26 cellular contexts compared by ENCODE assay signal in the genomic region with DNA sequence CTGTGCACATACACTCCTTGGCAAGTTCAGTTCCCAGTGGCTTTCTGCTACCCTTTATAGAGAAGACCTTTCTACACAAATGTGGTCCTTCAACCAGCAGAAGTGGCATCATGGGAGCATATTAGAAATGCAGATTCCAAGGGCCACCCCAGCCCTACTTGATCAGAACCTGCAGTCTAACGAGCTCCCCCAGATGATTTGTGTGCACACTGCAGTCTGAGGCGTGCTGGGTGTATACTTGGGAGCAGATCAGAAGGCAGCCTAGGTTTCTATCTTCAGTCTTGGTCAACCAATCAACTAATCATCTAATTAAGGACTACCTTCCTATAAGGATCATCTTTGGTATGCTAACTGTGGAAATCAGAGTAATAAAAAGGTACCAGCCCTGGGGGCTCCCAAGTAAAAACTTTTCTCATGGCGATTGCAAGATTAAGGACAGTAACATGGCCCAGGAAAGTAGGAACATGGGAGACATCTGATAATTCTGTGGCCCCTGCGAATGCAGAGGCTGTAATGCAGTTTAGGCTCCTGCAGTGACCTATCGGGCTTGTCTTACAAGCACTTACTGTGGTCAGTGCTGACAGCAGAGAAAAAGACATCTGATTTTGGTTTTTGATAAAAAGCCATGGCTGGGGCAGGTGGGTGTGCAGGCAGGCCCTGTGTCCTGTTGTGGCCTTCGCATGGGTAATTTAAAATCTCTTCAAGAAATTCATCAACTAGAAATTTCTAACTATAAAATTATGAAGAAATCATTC. TPM values are rescaled to one million over a fixed set of nuclear protein-coding genes. Genes with fewer than 3 reads are reported as not detected.
DNase-seq lines count a peak whose midpoint lies in the region; ATAC-seq and TF ChIP-seq lines count a peak whose summit lies in the region.
"Had no signal": no experiment of that assay in that cellular context is flagged by ENCODE, and none has a peak within 500 bp of the region (broad histone marks: within the 10 kb centered on the region; RNA-seq: fewer than 3 reads in every experiment).

No MANE protein-coding gene starts in this region.

- H3K4me3 ChIP-seq in gastroesophageal sphincter (no peak overlapping the region), subcutaneous abdominal adipose tissue (ENCODE audit: low read depth in 1 of 5, low read length in 5 of 5) (no peak overlapping the region)
- H3K4me3 ChIP-seq: body of pancreas, coronary artery, MG63, PC-9 had no signal

- no peaks in the 10 kb centered on the region for H3K27me3 Mint-ChIP-seq in activated naive CD4-positive, alpha-beta T cell treated with anti-CD3 and anti-CD28 coated beads for 36 hours (ENCODE audit: low read depth)
- no peaks in the 10 kb centered on the region for H3K27me3 Mint-ChIP-seq in activated T-helper 1 cell treated with anti-CD3 and anti-CD28 coated beads, Interleukin-12 subunit alpha, Interleukin-12 subunit beta, Interleukin-2, Interleukin-4 antibody, amounts not matched to agents 30 ng/mL and 10 ng/mL and 1 ng/mL, durations not matched to agents 14 hours and 24 hours and 36 hours (ENCODE audit: insufficient read depth)
- H3K27me3 Mint-ChIP-seq: IgD-negative memory B cell had no signal

- H3K27me3 ChIP-seq in gastroesophageal sphincter (no peaks in the 10 kb centered on the region), subcutaneous abdominal adipose tissue (ENCODE audit: control insufficient read depth in 5 of 5, insufficient read depth in 4 of 5, low read length in 5 of 5) (peaks cover 0 to 4% (median 0%) of the 10 kb centered on the region in 5 donors)
- H3K27me3 ChIP-seq: body of pancreas, MG63 had no signal

- no peaks in the 10 kb centered on the region for H3K9me3 Mint-ChIP-seq in activated naive CD4-positive, alpha-beta T cell treated with anti-CD3 and anti-CD28 coated beads for 36 hours
- no peaks in the 10 kb centered on the region for H3K9me3 Mint-ChIP-seq in activated T-helper 1 cell treated with anti-CD3 and anti-CD28 coated beads, Interleukin-12 subunit alpha, Interleukin-12 subunit beta, Interleukin-2, Interleukin-4 antibody, amounts not matched to agents 30 ng/mL and 10 ng/mL and 1 ng/mL, durations not matched to agents 14 hours and 24 hours and 36 hours
- H3K9me3 Mint-ChIP-seq: IgD-negative memory B cell had no signal

- H3K4me3 Mint-ChIP-seq in activated naive CD4-positive, alpha-beta T cell treated with anti-CD3 and anti-CD28 coated beads for 36 hours: no peak overlapping the region
- H3K4me3 Mint-ChIP-seq in activated T-helper 1 cell treated with anti-CD3 and anti-CD28 coated beads, Interleukin-12 subunit alpha, Interleukin-12 subunit beta, Interleukin-2, Interleukin-4 antibody, amounts not matched to agents 30 ng/mL and 10 ng/mL and 1 ng/mL, durations not matched to agents 14 hours and 24 hours and 36 hours: no peak overlapping the region
- H3K4me3 Mint-ChIP-seq: IgD-negative memory B cell had no signal

- peak overlapping the region in 3 of 4 donors; percentile 44 to 69 (median 65) for H3K27ac ChIP-seq in gastroesophageal sphincter
- H3K27ac ChIP-seq in subcutaneous abdominal adipose tissue (ENCODE audit: low read depth, low read length): peak overlapping the region; percentile 98
- H3K27ac ChIP-seq: body of pancreas, HL-60, PC-9, WERI-Rb-1 had no signal

- TF ChIP-seq CTCF in gastroesophageal sphincter (IDR thresholded peaks at IDR 0.05): no peak

- no peak overlapping the region for H3K9ac ChIP-seq in subcutaneous abdominal adipose tissue (ENCODE audit: low read length in 5 of 5)

- DNase-seq in activated naive CD4-positive, alpha-beta T cell treated with anti-CD3 and anti-CD28 coated beads for 36 hours: peak; percentile 43
- DNase-seq in activated naive CD4-positive, alpha-beta T cell (lab: John Stamatoyannopoulos, UW): no peak
- no peak for DNase-seq in activated T-helper 1 cell treated with anti-CD3 and anti-CD28 coated beads, Interleukin-12 subunit alpha, Interleukin-12 subunit beta, Interleukin-2, Interleukin-4 antibody, amounts not matched to agents 30 ng/mL and 10 ng/mL and 1 ng/mL, durations not matched to agents 14 hours and 24 hours and 36 hours (ENCODE audit: low spot score)
- DNase-seq in NCI-H1105 treated with DMSO at 0.1 percent for 48 hours (lab: John Stamatoyannopoulos, UW) (no peak), left colon (no peak), GF-D8 (lab: John Stamatoyannopoulos, UW) (no peak)
- DNase-seq: body of pancreas, islet precursor cell, mammary epithelial cell, MG63, NCI-H1694, NCI-H82, PC-9, SIG-M5, WERI-Rb-1 had no signal

- TF ChIP-seq EP300 in gastroesophageal sphincter (IDR thresholded peaks at IDR 0.05): no peak

- peaks cover 0 to 53% (median 14%) of the 10 kb centered on the region in 3 donors for H3K4me1 ChIP-seq in gastroesophageal sphincter
- peaks cover 33 to 97% (median 90%) of the 10 kb centered on the region in 5 donors for H3K4me1 ChIP-seq in subcutaneous abdominal adipose tissue (ENCODE audit: control insufficient read depth in 5 of 5, insufficient read depth in 5 of 5, low read length in 5 of 5)

- CTCF ChIA-PET in activated naive CD4-positive, alpha-beta T cell treated with anti-CD3 and anti-CD28 coated beads for 36 hours (lab: Charles Lee): interaction anchor here (0.6 to 2.7 kb wide), 6 partner anchors 9 to 775 kb away, joined by 3 to 17 read pairs (median 4); a partner anchor contains a TSS

- 94 to 97% methylated on average over 5 of the region's 6 CpGs for WGBS in gastroesophageal sphincter (ENCODE audit: low coverage in 1 of 2), 2 donors

- no peak for TF ChIP-seq POLR2A in gastroesophageal sphincter (IDR thresholded peaks at IDR 0.05)

- no peaks in the 10 kb centered on the region for H3K36me3 Mint-ChIP-seq in activated naive CD4-positive, alpha-beta T cell treated with anti-CD3 and anti-CD28 coated beads for 36 hours (ENCODE audit: low read depth)
- peaks cover 3% of the 10 kb centered on the region for H3K36me3 Mint-ChIP-seq in activated T-helper 1 cell treated with anti-CD3 and anti-CD28 coated beads, Interleukin-12 subunit alpha, Interleukin-12 subunit beta, Interleukin-2, Interleukin-4 antibody, amounts not matched to agents 30 ng/mL and 10 ng/mL and 1 ng/mL, durations not matched to agents 14 hours and 24 hours and 36 hours (ENCODE audit: low read depth)
- H3K36me3 Mint-ChIP-seq: IgD-negative memory B cell had no signal

- peaks cover 81% of the 10 kb centered on the region for H3K4me1 Mint-ChIP-seq in activated naive CD4-positive, alpha-beta T cell treated with anti-CD3 and anti-CD28 coated beads for 36 hours (ENCODE audit: low read depth)
- peaks cover 81% of the 10 kb centered on the region for H3K4me1 Mint-ChIP-seq in activated T-helper 1 cell treated with anti-CD3 and anti-CD28 coated beads, Interleukin-12 subunit alpha, Interleukin-12 subunit beta, Interleukin-2, Interleukin-4 antibody, amounts not matched to agents 30 ng/mL and 10 ng/mL and 1 ng/mL, durations not matched to agents 14 hours and 24 hours and 36 hours (ENCODE audit: low read depth)

- H3K9me3 ChIP-seq in gastroesophageal sphincter (no peaks in the 10 kb centered on the region), subcutaneous abdominal adipose tissue (ENCODE audit: control insufficient read depth in 5 of 5, low read length in 5 of 5) (no peaks in the 10 kb centered on the region)
- H3K9me3 ChIP-seq: body of pancreas, MG63 had no signal

- H3K27ac Mint-ChIP-seq in activated naive CD4-positive, alpha-beta T cell treated with anti-CD3 and anti-CD28 coated beads for 36 hours: peak overlapping the region; percentile 55
- H3K27ac Mint-ChIP-seq in activated T-helper 1 cell treated with anti-CD3 and anti-CD28 coated beads, Interleukin-12 subunit alpha, Interleukin-12 subunit beta, Interleukin-2, Interleukin-4 antibody, amounts not matched to agents 30 ng/mL and 10 ng/mL and 1 ng/mL, durations not matched to agents 14 hours and 24 hours and 36 hours: peak overlapping the region; percentile 77
- H3K27ac Mint-ChIP-seq: IgD-negative memory B cell had no signal

- H3K36me3 ChIP-seq in gastroesophageal sphincter: no peaks in the 10 kb centered on the region
- H3K36me3 ChIP-seq in subcutaneous abdominal adipose tissue (ENCODE audit: control insufficient read depth in 5 of 5, insufficient read depth in 5 of 5, low read length in 5 of 5): no peaks in the 10 kb centered on the region
- H3K36me3 ChIP-seq: MG63, WERI-Rb-1 had no signal

- no peak for ATAC-seq in gastroesophageal sphincter
- ATAC-seq in left colon: no peak
- ATAC-seq: body of pancreas had no signal

- intact Hi-C loops in activated naive CD4-positive, alpha-beta T cell treated with anti-CD3 and anti-CD28 coated beads for 36 hours (cut with micrococcal nuclease): no loop called here
- intact Hi-C loops in activated T-helper 1 cell treated with anti-CD3 and anti-CD28 coated beads, Interleukin-12 subunit alpha, Interleukin-12 subunit beta, Interleukin-2, Interleukin-4 antibody, amounts not matched to agents 30 ng/mL and 10 ng/mL and 1 ng/mL, durations not matched to agents 14 hours and 24 hours and 36 hours (cut with micrococcal nuclease): no loop called here
- intact Hi-C loops in left colon (cut with DNase I, micrococcal nuclease): no loop called here

RNA-seq across cellular contexts. Expression of a gene that starts 19.5 kb away (rescaled TPM):
- total RNA-seq in activated naive CD4-positive, alpha-beta T cell treated with anti-CD3 and anti-CD28 coated beads for 36 hours: under 1 TPM in 1 of 2 experiments, not detected in 1; 0.21 TPM
- 0.17 TPM in 1 of 2 replicates, not detected in the other for total RNA-seq in activated T-helper 1 cell treated with anti-CD3 and anti-CD28 coated beads, Interleukin-12 subunit alpha, Interleukin-12 subunit beta, Interleukin-2, Interleukin-4 antibody, amounts not matched to agents 30 ng/mL and 10 ng/mL and 1 ng/mL, durations not matched to agents 14 hours and 24 hours and 36 hours
- total RNA-seq in gastroesophageal sphincter (not detected), left colon (not detected)
- total RNA-seq: body of pancreas; endothelial cell of umbilical vein; fibroblast of villous mesenchyme; myocyte; PC-9; skeletal muscle tissue; subcutaneous adipose tissue; T-helper 1 cell treated with Interleukin-12 subunit alpha and Interleukin-12 subunit beta and Interleukin-4 antibody, amounts not matched to agents 30 ng/mL and 1 ng/mL, for 36 hours had no signal

RNA-seq across cellular contexts. Expression of a gene that starts 52.9 kb away (rescaled TPM):
- total RNA-seq in activated naive CD4-positive, alpha-beta T cell treated with anti-CD3 and anti-CD28 coated beads for 36 hours: 10 to 100 TPM; 53.7 to 62.7 TPM
- 24.4 and 26.2 TPM in 2 replicates for total RNA-seq in activated T-helper 1 cell treated with anti-CD3 and anti-CD28 coated beads, Interleukin-12 subunit alpha, Interleukin-12 subunit beta, Interleukin-2, Interleukin-4 antibody, amounts not matched to agents 30 ng/mL and 10 ng/mL and 1 ng/mL, durations not matched to agents 14 hours and 24 hours and 36 hours
- 10 to 100 TPM; 17.5 to 58.2 (median 31.6) TPM for total RNA-seq in gastroesophageal sphincter
- 1 to 10 TPM; 8.7 to 9.1 TPM for total RNA-seq in left colon

RNA-seq across cellular contexts. Expression of a gene that starts 53.0 kb away (rescaled TPM):
- 10 to 100 TPM in 1 of 2 experiments, 1 to 10 TPM in 1; 9.5 to 10.2 TPM for total RNA-seq in activated naive CD4-positive, alpha-beta T cell treated with anti-CD3 and anti-CD28 coated beads for 36 hours
- 1.1 and 2.2 TPM in 2 replicates for total RNA-seq in activated T-helper 1 cell treated with anti-CD3 and anti-CD28 coated beads, Interleukin-12 subunit alpha, Interleukin-12 subunit beta, Interleukin-2, Interleukin-4 antibody, amounts not matched to agents 30 ng/mL and 10 ng/mL and 1 ng/mL, durations not matched to agents 14 hours and 24 hours and 36 hours
- 10 to 100 TPM in 3 of 4 donors, 1 to 10 TPM in 1; 9.5 to 26.1 (median 13.8) TPM for total RNA-seq in gastroesophageal sphincter
- 1 to 10 TPM in 1 of 2 donors, under 1 TPM in 1; 0.49 to 3.3 TPM for total RNA-seq in left colon
